17 cellular contexts compared by ENCODE assay signal in genomic region chr4:140254656-140255299, GRCh38.
DNase-seq lines count a peak whose midpoint lies in the region; ATAC-seq and TF ChIP-seq lines count a peak whose summit lies in the region.
"Had no signal": no experiment of that assay in that cellular context is flagged by ENCODE, and none has a peak within 500 bp of the region (broad histone marks: within the 10 kb centered on the region; RNA-seq: fewer than 3 reads in every experiment).

No MANE protein-coding gene starts in this region.

- peaks cover 9% of the 10 kb centered on the region for H3K27me3 ChIP-seq in CD4-positive, alpha-beta T cell (ENCODE audit: control insufficient read depth, insufficient read depth, low read length)
- H3K27me3 ChIP-seq in OCI-LY3 (ENCODE audit: low read depth, low read length), result peaks cover 54% of the 10 kb centered on the region
- H3K27me3 ChIP-seq: gastroesophageal sphincter had no signal

- H3K36me3 Mint-ChIP-seq in CD4-positive, alpha-beta T cell (ENCODE audit: low read depth), result no peaks in the 10 kb centered on the region
- H3K36me3 Mint-ChIP-seq in endothelial cell (ENCODE audit: low read depth, unreplicated experiment), result no peaks in the 10 kb centered on the region
- H3K36me3 Mint-ChIP-seq: CD8-positive, alpha-beta T cell had no signal

- H3K9me3 ChIP-seq in CD4-positive, alpha-beta T cell (ENCODE audit: control insufficient read depth, low read length), result no peaks in the 10 kb centered on the region
- H3K9me3 ChIP-seq in OCI-LY3 (ENCODE audit: insufficient read depth, low read length), result no peaks in the 10 kb centered on the region
- H3K9me3 ChIP-seq: gastroesophageal sphincter had no signal

- no peak overlapping the region for H3K27ac Mint-ChIP-seq in CD4-positive, alpha-beta T cell
- peak overlapping the region; percentile 91 for H3K27ac Mint-ChIP-seq in endothelial cell (ENCODE audit: unreplicated experiment)
- H3K27ac Mint-ChIP-seq: activated T-helper 2 cell treated with anti-CD3 and anti-CD28 coated beads, Interferon-gamma antibody, Interleukin-2, Interleukin-4, amounts not matched to agents 10 μg/mL and 5 μg/mL and 100 μg/mL, durations not matched to agents 14 hours and 24 hours and 36 hours; CD8-positive, alpha-beta T cell; stimulated activated naive CD8-positive, alpha-beta T cell treated with anti-CD3 and anti-CD28 coated beads, Interleukin-15, amount 100 ng/mL, for 72 hours; T-helper 17 cell had no signal

- no peak overlapping the region for H2AFZ ChIP-seq in OCI-LY3 (ENCODE audit: low read depth, low read length)

- intact Hi-C loops in CD4-positive, alpha-beta T cell (cut with DNase I, micrococcal nuclease), result loop anchor here (5.0 kb wide), 4 partner anchors 517 to 1222 kb away; no protein-coding TSS in a partner anchor
- intact Hi-C loops in lower leg skin (cut with DNase I; ENCODE audit: low total_unique reads), result loop anchor here (10.0 kb wide), 1 partner anchor 520 kb away; no protein-coding TSS in a partner anchor

- H4K20me1 ChIP-seq in OCI-LY3 (ENCODE audit: insufficient read depth, low read length), result no peaks in the 10 kb centered on the region

- WGBS in lower leg skin, 2 donors, result 89 to 94% methylated on average over 2 of the region's 2 CpGs

- CTCF ChIA-PET in CD4-positive, alpha-beta T cell (lab: Charles Lee), result interaction anchor here (0.7 to 2.2 kb wide), 2 partner anchors 157 to 269 kb away, joined by 3 to 6 read pairs; partner anchors contain the start of gene ELMOD2

- POLR2A ChIA-PET in CD4-positive, alpha-beta T cell (lab: Charles Lee), result no interaction called here

- no peak for TF ChIP-seq CTCF in CD4-positive, alpha-beta T cell (IDR thresholded peaks at IDR 0.05)
- no peak for TF ChIP-seq CTCF in OCI-LY3 (IDR thresholded peaks at IDR 0.05; ENCODE audit: low read depth, low read length)
- no peak for TF ChIP-seq CTCF in endothelial cell (IDR thresholded peaks at IDR 0.05; ENCODE audit: unreplicated experiment)
- TF ChIP-seq CTCF in lower leg skin (IDR thresholded peaks at IDR 0.05), result no peak

- no peak for TF ChIP-seq POLR2A in lower leg skin (IDR thresholded peaks at IDR 0.05)

- peaks cover 13% of the 10 kb centered on the region for H3K27me3 Mint-ChIP-seq in CD4-positive, alpha-beta T cell
- peaks cover 2% of the 10 kb centered on the region for H3K27me3 Mint-ChIP-seq in endothelial cell (ENCODE audit: unreplicated experiment)

- no peak overlapping the region for H3K27ac ChIP-seq in CD4-positive, alpha-beta T cell (ENCODE audit: low read depth, low read length)
- H3K27ac ChIP-seq in OCI-LY3 (ENCODE audit: low read length), result no peak overlapping the region

- peak overlapping the region; percentile 58 for H3K4me3 Mint-ChIP-seq in CD4-positive, alpha-beta T cell
- no peak overlapping the region for H3K4me3 Mint-ChIP-seq in endothelial cell (ENCODE audit: unreplicated experiment)
- H3K4me3 Mint-ChIP-seq: CD8-positive, alpha-beta T cell; stimulated activated naive CD8-positive, alpha-beta T cell treated with anti-CD3 and anti-CD28 coated beads, Interleukin-15, amount 100 ng/mL, for 72 hours had no signal

- H3K4me3 ChIP-seq in OCI-LY3 (ENCODE audit: low read length) (no peak overlapping the region), lower leg skin (ENCODE audit: low read depth, poor library complexity, severe bottlenecking) (no peak overlapping the region)
- H3K4me3 ChIP-seq: gastroesophageal sphincter had no signal

- H3K9me3 Mint-ChIP-seq in CD4-positive, alpha-beta T cell, result no peaks in the 10 kb centered on the region
- H3K9me3 Mint-ChIP-seq in endothelial cell (ENCODE audit: unreplicated experiment), result no peaks in the 10 kb centered on the region
- H3K9me3 Mint-ChIP-seq: activated T-helper 2 cell treated with anti-CD3 and anti-CD28 coated beads, Interferon-gamma antibody, Interleukin-2, Interleukin-4, amounts not matched to agents 10 μg/mL and 5 μg/mL and 100 μg/mL, durations not matched to agents 14 hours and 24 hours and 36 hours; CD8-positive, alpha-beta T cell; stimulated activated naive CD8-positive, alpha-beta T cell treated with anti-CD3 and anti-CD28 coated beads, Interleukin-15, amount 100 ng/mL, for 72 hours had no signal

- peaks cover 22% of the 10 kb centered on the region for H3K4me1 ChIP-seq in OCI-LY3 (ENCODE audit: low read length)

- peak overlapping the region; percentile 33; the same call in 1 of the 2 replicates for H3K4me2 ChIP-seq in OCI-LY3 (ENCODE audit: low read length)

- no peak overlapping the region for H3K9ac ChIP-seq in OCI-LY3 (ENCODE audit: low read length)

- H3K4me1 Mint-ChIP-seq in CD4-positive, alpha-beta T cell (ENCODE audit: low read depth), result peaks cover 16% of the 10 kb centered on the region
- peaks cover 37% of the 10 kb centered on the region for H3K4me1 Mint-ChIP-seq in endothelial cell (ENCODE audit: unreplicated experiment)

- H3K79me2 ChIP-seq in OCI-LY3 (ENCODE audit: low read length), result no peaks in the 10 kb centered on the region

- no peak for DNase-seq in CD4-positive, alpha-beta T cell
- DNase-seq in endothelial cell (ENCODE audit: low spot score), result no peak
- peak; percentile 43 for DNase-seq in pons (ENCODE audit: low spot score)
- no peak for DNase-seq in UCSD-AML1 (lab: John Stamatoyannopoulos, UW; ENCODE audit: unreplicated experiment)
- no peak for DNase-seq in C1 segment of cervical spinal cord (lab: John Stamatoyannopoulos, UW)
- no peak for DNase-seq in lower leg skin (ENCODE audit: low spot score in 2 of 2)
- DNase-seq: CD8-positive, alpha-beta T cell; NCI-H446 treated with DMSO at 0.1 percent for 48 hours; stimulated activated naive CD8-positive, alpha-beta T cell treated with anti-CD3 and anti-CD28 coated beads, Interleukin-15, amount 100 ng/mL, for 72 hours; T-helper 17 cell had no signal

- no peaks in the 10 kb centered on the region for H3K36me3 ChIP-seq in OCI-LY3 (replicated peaks; ENCODE audit: low read depth, low read length)
- H3K36me3 ChIP-seq: gastroesophageal sphincter had no signal

- ATAC-seq in CD4-positive, alpha-beta T cell (ENCODE audit: poor library complexity), result no peak
- no peak for ATAC-seq in HG03108 (IDR thresholded peaks at IDR 0.05; ENCODE audit: unreplicated experiment)
- ATAC-seq: activated CD4-positive, CD25-positive, alpha-beta regulatory T cell treated with anti-CD3 and anti-CD28 coated beads, Interleukin-2, amount 50 U/mL, for 24 hours; CD8-positive, alpha-beta T cell; gastroesophageal sphincter; HCT116; Right ventricle myocardium inferior; stimulated activated naive CD8-positive, alpha-beta T cell treated with anti-CD3 and anti-CD28 coated beads, Interleukin-15, amount 100 ng/mL, for 72 hours; T-helper 17 cell had no signal
